Comparison of ENCODE assay signal across 1 cellular context in genomic region chr19:56136362-56136761, GRCh38.
TF ChIP-seq lines count a peak whose summit lies in the region.

No MANE protein-coding gene starts in this region.

TF ChIP-seq in GM23338, 12 proteins besides CTCF, POLR2A, EP300 and RAD21 (continued from another document):
- TF ChIP-seq EZH2phosphoT487 (IDR thresholded peaks at IDR 0.05; ENCODE audit: unreplicated experiment): no peak
- no peak for TF ChIP-seq EZH2 (IDR thresholded peaks at IDR 0.05; ENCODE audit: low read depth, unreplicated experiment)
- TF ChIP-seq ZNF114 (CRISPR knock-in tag; IDR thresholded peaks at IDR 0.05): no peak
- no peak for TF ChIP-seq ZNF331 (CRISPR knock-in tag; IDR thresholded peaks at IDR 0.05; ENCODE audit: low read depth)
- no peak for TF ChIP-seq STAT1 (IDR thresholded peaks at IDR 0.05; ENCODE audit: unreplicated experiment)
- no peak for TF ChIP-seq JUNB (IDR thresholded peaks at IDR 0.05; ENCODE audit: unreplicated experiment)
TF ChIP-seq in GM23338: peak in this region for 0.
